Comparison of ENCODE assay signal across 1 cellular context in the genomic region with DNA sequence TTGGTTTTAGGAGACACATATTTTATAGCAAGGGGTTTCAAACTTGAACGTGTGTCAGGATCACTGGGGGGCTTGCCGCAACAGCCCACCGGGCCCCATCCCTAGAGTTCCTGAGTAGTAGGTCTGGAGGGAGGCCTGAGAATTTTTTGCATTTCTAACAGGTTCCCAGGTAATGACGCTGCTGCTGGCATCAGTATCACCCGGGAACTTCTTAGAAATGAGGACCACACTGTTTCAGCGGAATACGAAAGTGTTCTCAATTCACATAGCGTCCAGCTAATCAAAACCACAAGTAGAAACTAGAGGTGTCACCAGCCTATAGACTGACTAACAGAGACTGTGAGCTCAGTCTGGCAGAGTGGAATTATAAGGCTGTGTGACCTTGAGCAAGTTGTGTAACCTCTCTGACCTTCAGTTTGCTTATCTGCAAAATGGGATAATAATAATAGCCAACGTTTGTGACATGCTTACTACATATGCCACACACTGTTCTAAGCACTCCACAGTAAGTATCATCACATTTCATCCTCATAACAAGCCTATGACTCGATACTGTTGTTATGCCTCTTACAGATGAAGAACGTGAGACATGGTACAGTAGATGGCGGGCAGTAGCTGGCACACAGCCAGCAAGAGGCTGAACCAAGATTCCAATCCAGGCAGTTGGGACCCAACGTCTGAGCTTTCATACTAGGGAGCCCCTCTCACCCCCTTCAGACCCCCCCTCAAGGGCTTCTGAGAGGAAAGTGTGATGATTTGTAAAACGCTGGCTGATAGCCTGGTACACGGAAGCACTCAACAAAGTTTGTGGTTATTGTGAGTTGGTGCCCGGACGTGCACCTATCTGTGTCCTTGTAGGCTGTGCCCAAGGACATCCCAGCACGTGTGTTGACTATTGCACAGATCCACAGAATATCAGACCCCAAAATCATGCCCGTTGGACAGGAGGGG.
TF ChIP-seq lines count a peak whose summit lies in the region.

No MANE protein-coding gene starts in this region.

TF ChIP-seq in HepG2, 621 proteins besides CTCF, POLR2A, EP300 and RAD21 (continued from another document):
- TF ChIP-seq MNT (IDR thresholded peaks at IDR 0.05) (no peak), HDAC1 (CRISPR knock-in tag; IDR thresholded peaks at IDR 0.05) (0 out of 2 replicates have a peak, but pooled peaks have one; percentile 19), MBD4 (IDR thresholded peaks at IDR 0.05; ENCODE audit: borderline replicate concordance, low read length) (no peak), CHD2 (IDR thresholded peaks at IDR 0.05; ENCODE audit: low read depth, low read length) (no peak), ZNF10 (CRISPR knock-in tag; IDR thresholded peaks at IDR 0.05; ENCODE audit: borderline replicate concordance, low read depth) (no peak), MTF2 (CRISPR knock-in tag; IDR thresholded peaks at IDR 0.05; ENCODE audit: borderline replicate concordance) (no peak), HOXA7 (CRISPR knock-in tag; IDR thresholded peaks at IDR 0.05) (no peak), ZNF75D (CRISPR knock-in tag; IDR thresholded peaks at IDR 0.05; ENCODE audit: borderline replicate concordance) (0 out of 2 replicates have a peak, but pooled peaks have one; percentile 68), ZSCAN30 (CRISPR knock-in tag; IDR thresholded peaks at IDR 0.05) (no peak), TGIF2 (CRISPR knock-in tag; IDR thresholded peaks at IDR 0.05) (no peak), ERF (CRISPR knock-in tag; IDR thresholded peaks at IDR 0.05) (no peak), CHCHD3 (CRISPR knock-in tag; IDR thresholded peaks at IDR 0.05) (no peak), ZFP82 (CRISPR knock-in tag; IDR thresholded peaks at IDR 0.05; ENCODE audit: borderline replicate concordance) (no peak), PAWR (CRISPR knock-in tag; IDR thresholded peaks at IDR 0.05; ENCODE audit: borderline replicate concordance) (no peak), ARID2 (CRISPR knock-in tag; IDR thresholded peaks at IDR 0.05; ENCODE audit: borderline replicate concordance) (no peak), ATRX (CRISPR knock-in tag; IDR thresholded peaks at IDR 0.05; ENCODE audit: borderline replicate concordance) (no peak), ZNF768 (CRISPR knock-in tag; IDR thresholded peaks at IDR 0.05) (peak; percentile 65; the same call in 1 of the 2 replicates), TCF7 (IDR thresholded peaks at IDR 0.05; ENCODE audit: low read depth) (no peak), SATB2 (CRISPR knock-in tag; IDR thresholded peaks at IDR 0.05) (no peak), FOXM1 (CRISPR knock-in tag; IDR thresholded peaks at IDR 0.05) (no peak), FOXP1 (IDR thresholded peaks at IDR 0.05) (no peak), FOXP1 (CRISPR knock-in tag; IDR thresholded peaks at IDR 0.05) (no peak), ZNF230 (CRISPR knock-in tag; IDR thresholded peaks at IDR 0.05) (no peak), HNF4G (IDR thresholded peaks at IDR 0.05; ENCODE audit: borderline replicate concordance, low read depth, low read length) (no peak), HNF4G (CRISPR knock-in tag; IDR thresholded peaks at IDR 0.05; ENCODE audit: borderline replicate concordance, low read depth) (0 out of 2 replicates have a peak, but pooled peaks have one; percentile 11), ZNF234 (CRISPR knock-in tag; conservative IDR thresholded peaks at IDR 0.05) (no peak), ZNF331 (CRISPR knock-in tag; IDR thresholded peaks at IDR 0.05) (no peak), ZNF543 (CRISPR knock-in tag; IDR thresholded peaks at IDR 0.05) (no peak)
- TF ChIP-seq, protein P1, sequence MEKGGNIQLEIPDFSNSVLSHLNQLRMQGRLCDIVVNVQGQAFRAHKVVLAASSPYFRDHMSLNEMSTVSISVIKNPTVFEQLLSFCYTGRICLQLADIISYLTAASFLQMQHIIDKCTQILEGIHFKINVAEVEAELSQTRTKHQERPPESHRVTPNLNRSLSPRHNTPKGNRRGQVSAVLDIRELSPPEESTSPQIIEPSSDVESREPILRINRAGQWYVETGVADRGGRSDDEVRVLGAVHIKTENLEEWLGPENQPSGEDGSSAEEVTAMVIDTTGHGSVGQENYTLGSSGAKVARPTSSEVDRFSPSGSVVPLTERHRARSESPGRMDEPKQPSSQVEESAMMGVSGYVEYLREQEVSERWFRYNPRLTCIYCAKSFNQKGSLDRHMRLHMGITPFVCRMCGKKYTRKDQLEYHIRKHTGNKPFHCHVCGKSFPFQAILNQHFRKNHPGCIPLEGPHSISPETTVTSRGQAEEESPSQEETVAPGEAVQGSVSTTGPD (CRISPR knock-in tag; IDR thresholded peaks at IDR 0.05) = no peak
- TF ChIP-seq, protein P2, sequence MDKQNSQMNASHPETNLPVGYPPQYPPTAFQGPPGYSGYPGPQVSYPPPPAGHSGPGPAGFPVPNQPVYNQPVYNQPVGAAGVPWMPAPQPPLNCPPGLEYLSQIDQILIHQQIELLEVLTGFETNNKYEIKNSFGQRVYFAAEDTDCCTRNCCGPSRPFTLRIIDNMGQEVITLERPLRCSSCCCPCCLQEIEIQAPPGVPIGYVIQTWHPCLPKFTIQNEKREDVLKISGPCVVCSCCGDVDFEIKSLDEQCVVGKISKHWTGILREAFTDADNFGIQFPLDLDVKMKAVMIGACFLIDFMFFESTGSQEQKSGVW (CRISPR knock-in tag; IDR thresholded peaks at IDR 0.05; ENCODE audit: borderline replicate concordance) = no peak
- TF ChIP-seq, protein P3, sequence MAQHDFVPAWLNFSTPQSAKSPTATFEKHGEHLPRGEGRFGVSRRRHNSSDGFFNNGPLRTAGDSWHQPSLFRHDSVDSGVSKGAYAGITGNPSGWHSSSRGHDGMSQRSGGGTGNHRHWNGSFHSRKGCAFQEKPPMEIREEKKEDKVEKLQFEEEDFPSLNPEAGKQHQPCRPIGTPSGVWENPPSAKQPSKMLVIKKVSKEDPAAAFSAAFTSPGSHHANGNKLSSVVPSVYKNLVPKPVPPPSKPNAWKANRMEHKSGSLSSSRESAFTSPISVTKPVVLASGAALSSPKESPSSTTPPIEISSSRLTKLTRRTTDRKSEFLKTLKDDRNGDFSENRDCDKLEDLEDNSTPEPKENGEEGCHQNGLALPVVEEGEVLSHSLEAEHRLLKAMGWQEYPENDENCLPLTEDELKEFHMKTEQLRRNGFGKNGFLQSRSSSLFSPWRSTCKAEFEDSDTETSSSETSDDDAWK (CRISPR knock-in tag; IDR thresholded peaks at IDR 0.05) = no peak
- TF ChIP-seq, protein P4, sequence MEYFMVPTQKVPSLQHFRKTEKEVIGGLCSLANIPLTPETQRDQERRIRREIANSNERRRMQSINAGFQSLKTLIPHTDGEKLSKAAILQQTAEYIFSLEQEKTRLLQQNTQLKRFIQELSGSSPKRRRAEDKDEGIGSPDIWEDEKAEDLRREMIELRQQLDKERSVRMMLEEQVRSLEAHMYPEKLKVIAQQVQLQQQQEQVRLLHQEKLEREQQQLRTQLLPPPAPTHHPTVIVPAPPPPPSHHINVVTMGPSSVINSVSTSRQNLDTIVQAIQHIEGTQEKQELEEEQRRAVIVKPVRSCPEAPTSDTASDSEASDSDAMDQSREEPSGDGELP (IDR thresholded peaks at IDR 0.05; ENCODE audit: borderline replicate concordance, low read depth) = no peak
- TF ChIP-seq, protein P5, sequence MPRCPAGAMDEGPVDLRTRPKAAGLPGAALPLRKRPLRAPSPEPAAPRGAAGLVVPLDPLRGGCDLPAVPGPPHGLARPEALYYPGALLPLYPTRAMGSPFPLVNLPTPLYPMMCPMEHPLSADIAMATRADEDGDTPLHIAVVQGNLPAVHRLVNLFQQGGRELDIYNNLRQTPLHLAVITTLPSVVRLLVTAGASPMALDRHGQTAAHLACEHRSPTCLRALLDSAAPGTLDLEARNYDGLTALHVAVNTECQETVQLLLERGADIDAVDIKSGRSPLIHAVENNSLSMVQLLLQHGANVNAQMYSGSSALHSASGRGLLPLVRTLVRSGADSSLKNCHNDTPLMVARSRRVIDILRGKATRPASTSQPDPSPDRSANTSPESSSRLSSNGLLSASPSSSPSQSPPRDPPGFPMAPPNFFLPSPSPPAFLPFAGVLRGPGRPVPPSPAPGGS (CRISPR knock-in tag; IDR thresholded peaks at IDR 0.05) = no peak
